ENCODE assay signal across 8 cellular contexts in the genomic region with DNA sequence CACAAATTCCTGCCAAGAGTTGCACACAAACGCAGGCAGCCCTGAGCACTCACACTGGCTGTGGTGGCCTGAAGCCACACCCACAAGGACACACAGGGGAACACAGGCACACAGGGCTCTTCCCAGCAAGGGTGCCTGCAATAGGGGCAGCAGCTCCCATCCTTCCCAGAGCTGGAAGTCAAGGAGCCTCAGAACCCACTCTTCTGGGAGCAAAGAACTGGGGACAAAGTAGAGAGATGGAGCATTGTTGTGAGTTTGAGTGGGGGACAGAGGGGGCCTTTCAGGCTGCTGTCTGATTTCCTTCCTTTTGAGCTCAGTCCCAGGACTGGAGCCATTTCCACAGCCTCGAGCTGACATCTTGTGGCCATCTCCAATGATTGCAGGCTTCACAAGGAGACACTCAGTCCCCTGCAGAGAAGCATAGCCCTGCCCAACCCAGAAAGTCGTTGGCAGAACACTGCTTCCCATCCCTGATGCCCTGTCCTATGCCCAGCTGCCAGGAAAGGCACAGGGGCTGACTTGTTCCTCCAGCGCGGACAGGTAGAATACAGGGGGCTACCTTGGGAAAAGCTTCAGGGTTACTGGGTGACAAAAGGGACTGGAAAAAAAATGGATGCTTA.
DNase-seq lines count a peak whose midpoint lies in the region; ATAC-seq and TF ChIP-seq lines count a peak whose summit lies in the region.

No MANE protein-coding gene starts in this region.

- no peak for TF ChIP-seq CTCF in coronary artery (IDR thresholded peaks at IDR 0.05)

- peak; percentile 79 for DNase-seq in DMS 273 (lab: John Stamatoyannopoulos, UW; ENCODE audit: unreplicated experiment)
- peak; percentile 87 for DNase-seq in HEK293T (ENCODE audit: extremely low spot score)
- peak; percentile 44 for DNase-seq in NOMO-1 treated with DMSO at 0.1 percent for 48 hours (lab: John Stamatoyannopoulos, UW; ENCODE audit: unreplicated experiment)
- DNase-seq in anterior cingulate cortex (lab: John Stamatoyannopoulos, UW): peak in 53 of 58 donors; percentile 8 to 81 (median 47)
- DNase-seq in iPS DF 19.7 (ENCODE audit: low read depth, low spot score): peak; percentile 57
- peak; percentile 37 for DNase-seq in smooth muscle cell of the brain vasculature (ENCODE audit: low read depth, low spot score)
- DNase-seq in coronary artery (ENCODE audit: low spot score): no peak

- POLR2A ChIA-PET in HEK293T (lab: Yijun Ruan, JAX): interaction anchor here (0.6 to 1.0 kb wide), 3 partner anchors 35 to 309 kb away, joined by 3 to 4 read pairs (median 4); no protein-coding TSS in a partner anchor

- H3K27ac ChIP-seq in coronary artery: no peak overlapping the region

- ATAC-seq in HG02623 (IDR thresholded peaks at IDR 0.05; ENCODE audit: unreplicated experiment): no peak

- H3K4me3 ChIP-seq in coronary artery: no peak overlapping the region

- CTCF ChIA-PET in HEK293T (lab: Yijun Ruan, JAX): interaction anchor here (0.6 to 2.3 kb wide), 26 partner anchors 9 to 537 kb away, joined by 3 to 14 read pairs (median 4); no protein-coding TSS in a partner anchor

TF ChIP-seq in HEK293T, 16 proteins besides CTCF, POLR2A, EP300 and RAD21:
- TF ChIP-seq FOXM1 (IDR thresholded peaks at IDR 0.05; ENCODE audit: borderline replicate concordance): no peak
- TF ChIP-seq CTBP1 (IDR thresholded peaks at IDR 0.05; ENCODE audit: borderline replicate concordance): no peak
- TF ChIP-seq L3MBTL2 (conservative IDR thresholded peaks at IDR 0.05): no peak
- no peak for TF ChIP-seq SUZ12 (IDR thresholded peaks at IDR 0.05)
- no peak for TF ChIP-seq FOXA1 (IDR thresholded peaks at IDR 0.05)
- no peak for TF ChIP-seq ELF4 (IDR thresholded peaks at IDR 0.05)
